In the genomic region with DNA sequence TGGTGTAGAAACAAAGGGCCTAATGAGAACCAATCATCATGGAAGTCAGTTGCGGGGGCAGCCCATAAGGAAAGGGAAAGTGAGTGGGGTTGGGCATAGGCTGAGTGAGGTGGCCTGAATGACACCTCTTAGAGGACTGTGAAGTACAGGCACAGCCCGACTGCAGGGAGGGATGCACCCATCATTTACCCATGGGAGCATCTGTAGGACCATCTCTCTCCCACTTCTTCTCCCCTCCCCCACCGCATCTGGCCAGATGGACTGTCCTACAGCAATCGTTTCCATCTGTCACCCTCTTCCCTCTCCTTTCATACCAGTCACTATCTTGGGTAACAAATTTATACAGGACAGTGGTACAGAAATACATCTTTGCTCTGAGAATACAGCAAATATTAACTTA, we compare ENCODE assay signal across 2 cellular contexts.
TF ChIP-seq lines count a peak whose summit lies in the region.

No MANE protein-coding gene starts in this region.

TF ChIP-seq in liver, 16 proteins besides CTCF, POLR2A, EP300 and RAD21:
- TF ChIP-seq HNF4A (conservative IDR thresholded peaks at IDR 0.05): no peak
- no peak for TF ChIP-seq NR2F2 (IDR thresholded peaks at IDR 0.05)
- TF ChIP-seq ATF3 (IDR thresholded peaks at IDR 0.05): no peak
- no peak for TF ChIP-seq EGR1 (IDR thresholded peaks at IDR 0.05; ENCODE audit: low read depth in 2 of 2)
- TF ChIP-seq REST (IDR thresholded peaks at IDR 0.05): no peak
- no peak for TF ChIP-seq HNF4G (IDR thresholded peaks at IDR 0.05)
- no peak for TF ChIP-seq FOXA2 (IDR thresholded peaks at IDR 0.05)
- TF ChIP-seq JUND (IDR thresholded peaks at IDR 0.05): no peak
- TF ChIP-seq GABPA (IDR thresholded peaks at IDR 0.05 in 1 of 2, conservative IDR thresholded peaks at IDR 0.05 in 1 of 2): no peak
- no peak for TF ChIP-seq RXRA (IDR thresholded peaks at IDR 0.05)
- TF ChIP-seq FOXA1 (IDR thresholded peaks at IDR 0.05): no peak
- no peak for TF ChIP-seq YY1 (IDR thresholded peaks at IDR 0.05)
- no peak for TF ChIP-seq MAX (IDR thresholded peaks at IDR 0.05)

TF ChIP-seq in HepG2, 621 proteins besides CTCF, POLR2A, EP300 and RAD21:
- TF ChIP-seq AGO1 (IDR thresholded peaks at IDR 0.05; ENCODE audit: low read depth, low read length, poor library complexity, severe bottlenecking): no peak
- no peak for TF ChIP-seq ELK4 (CRISPR knock-in tag; IDR thresholded peaks at IDR 0.05; ENCODE audit: borderline replicate concordance)
- no peak for TF ChIP-seq EEA1 (CRISPR knock-in tag; IDR thresholded peaks at IDR 0.05; ENCODE audit: borderline replicate concordance)
- TF ChIP-seq ZNF589 (CRISPR knock-in tag; conservative IDR thresholded peaks at IDR 0.05): no peak
- TF ChIP-seq RORA (CRISPR knock-in tag; IDR thresholded peaks at IDR 0.05): no peak
- no peak for TF ChIP-seq PITX1 (CRISPR knock-in tag; IDR thresholded peaks at IDR 0.05)
- TF ChIP-seq, protein P1, sequence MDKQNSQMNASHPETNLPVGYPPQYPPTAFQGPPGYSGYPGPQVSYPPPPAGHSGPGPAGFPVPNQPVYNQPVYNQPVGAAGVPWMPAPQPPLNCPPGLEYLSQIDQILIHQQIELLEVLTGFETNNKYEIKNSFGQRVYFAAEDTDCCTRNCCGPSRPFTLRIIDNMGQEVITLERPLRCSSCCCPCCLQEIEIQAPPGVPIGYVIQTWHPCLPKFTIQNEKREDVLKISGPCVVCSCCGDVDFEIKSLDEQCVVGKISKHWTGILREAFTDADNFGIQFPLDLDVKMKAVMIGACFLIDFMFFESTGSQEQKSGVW (CRISPR knock-in tag; IDR thresholded peaks at IDR 0.05; ENCODE audit: borderline replicate concordance): no peak
- TF ChIP-seq, protein P2, sequence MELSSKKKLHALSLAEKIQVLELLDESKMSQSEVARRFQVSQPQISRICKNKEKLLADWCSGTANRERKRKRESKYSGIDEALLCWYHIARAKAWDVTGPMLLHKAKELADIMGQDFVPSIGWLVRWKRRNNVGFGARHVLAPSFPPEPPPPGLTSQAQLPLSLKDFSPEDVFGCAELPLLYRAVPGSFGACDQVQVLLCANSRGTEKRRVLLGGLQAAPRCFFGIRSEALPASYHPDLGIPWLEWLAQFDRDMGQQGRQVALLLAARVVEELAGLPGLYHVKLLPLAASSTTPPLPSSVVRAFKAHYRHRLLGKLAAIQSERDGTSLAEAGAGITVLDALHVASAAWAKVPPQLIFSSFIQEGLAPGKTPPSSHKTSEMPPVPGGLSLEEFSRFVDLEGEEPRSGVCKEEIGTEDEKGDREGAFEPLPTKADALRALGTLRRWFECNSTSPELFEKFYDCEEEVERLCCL (CRISPR knock-in tag; IDR thresholded peaks at IDR 0.05; ENCODE audit: borderline replicate concordance): no peak
- TF ChIP-seq, protein P3, sequence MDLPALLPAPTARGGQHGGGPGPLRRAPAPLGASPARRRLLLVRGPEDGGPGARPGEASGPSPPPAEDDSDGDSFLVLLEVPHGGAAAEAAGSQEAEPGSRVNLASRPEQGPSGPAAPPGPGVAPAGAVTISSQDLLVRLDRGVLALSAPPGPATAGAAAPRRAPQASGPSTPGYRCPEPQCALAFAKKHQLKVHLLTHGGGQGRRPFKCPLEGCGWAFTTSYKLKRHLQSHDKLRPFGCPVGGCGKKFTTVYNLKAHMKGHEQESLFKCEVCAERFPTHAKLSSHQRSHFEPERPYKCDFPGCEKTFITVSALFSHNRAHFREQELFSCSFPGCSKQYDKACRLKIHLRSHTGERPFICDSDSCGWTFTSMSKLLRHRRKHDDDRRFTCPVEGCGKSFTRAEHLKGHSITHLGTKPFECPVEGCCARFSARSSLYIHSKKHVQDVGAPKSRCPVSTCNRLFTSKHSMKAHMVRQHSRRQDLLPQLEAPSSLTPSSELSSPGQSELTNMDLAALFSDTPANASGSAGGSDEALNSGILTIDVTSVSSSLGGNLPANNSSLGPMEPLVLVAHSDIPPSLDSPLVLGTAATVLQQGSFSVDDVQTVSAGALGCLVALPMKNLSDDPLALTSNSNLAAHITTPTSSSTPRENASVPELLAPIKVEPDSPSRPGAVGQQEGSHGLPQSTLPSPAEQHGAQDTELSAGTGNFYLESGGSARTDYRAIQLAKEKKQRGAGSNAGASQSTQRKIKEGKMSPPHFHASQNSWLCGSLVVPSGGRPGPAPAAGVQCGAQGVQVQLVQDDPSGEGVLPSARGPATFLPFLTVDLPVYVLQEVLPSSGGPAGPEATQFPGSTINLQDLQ (CRISPR knock-in tag; IDR thresholded peaks at IDR 0.05): no peak
- no peak for TF ChIP-seq ADNP (CRISPR knock-in tag; IDR thresholded peaks at IDR 0.05)
- no peak for TF ChIP-seq ZNF644 (CRISPR knock-in tag; IDR thresholded peaks at IDR 0.05; ENCODE audit: low read depth)
